Comparison of ENCODE assay signal across 21 cellular contexts in the genomic region with DNA sequence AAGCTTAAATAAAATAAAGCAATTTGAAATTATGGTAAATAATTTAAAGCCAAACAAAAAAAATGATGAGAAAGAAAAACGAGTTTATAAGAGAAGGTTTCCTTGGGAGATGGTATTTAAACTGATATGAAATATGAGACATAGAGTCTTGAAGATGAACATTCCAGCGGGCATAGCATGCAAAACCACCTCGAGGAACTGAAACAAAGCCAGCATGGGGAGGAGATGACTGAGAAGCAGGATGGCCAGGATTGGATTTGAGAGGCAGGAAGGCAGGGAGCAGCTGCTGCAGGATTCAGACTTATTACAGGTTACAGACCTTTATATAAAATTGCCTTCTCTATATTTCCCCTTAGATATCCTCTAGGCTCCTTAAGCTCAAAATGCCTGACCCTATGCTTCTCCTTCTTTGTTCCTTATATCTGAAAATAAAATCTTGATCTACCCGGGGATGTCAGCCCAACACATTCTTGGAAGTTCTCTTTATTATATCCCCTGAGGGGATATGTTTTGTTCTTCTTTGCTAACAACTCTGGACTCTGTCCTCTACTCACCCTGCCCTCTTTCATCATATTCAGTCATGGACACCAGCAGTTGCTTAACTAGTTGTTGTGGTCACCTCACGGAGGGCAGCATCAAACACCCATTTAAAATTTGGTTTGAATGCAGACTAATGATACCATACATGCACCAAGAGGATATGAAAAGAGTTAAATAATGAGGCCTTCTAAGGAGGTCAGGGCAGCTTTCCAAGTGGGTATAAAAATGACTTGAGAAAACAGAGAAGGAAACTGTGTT.
DNase-seq lines count a peak whose midpoint lies in the region; ATAC-seq and TF ChIP-seq lines count a peak whose summit lies in the region.
"Had no signal": no experiment of that assay in that cellular context is flagged by ENCODE, and none has a peak within 500 bp of the region (broad histone marks: within the 10 kb centered on the region; RNA-seq: fewer than 3 reads in every experiment).

No MANE protein-coding gene starts in this region.

- no peak overlapping the region for H3K4me2 ChIP-seq in mammary epithelial cell (ENCODE audit: insufficient read depth, low read depth, low read length)
- H3K4me2 ChIP-seq in PC-3 (ENCODE audit: low read length): no peak overlapping the region

- H3K4me1 Mint-ChIP-seq in MCF 10A (ENCODE audit: insufficient read depth, unreplicated experiment): peaks cover 15% of the 10 kb centered on the region
- peaks cover 4% of the 10 kb centered on the region for H3K4me1 Mint-ChIP-seq in type B pancreatic cell (ENCODE audit: unreplicated experiment)
- H3K4me1 Mint-ChIP-seq: stimulated activated effector memory CD8-positive, alpha-beta T cell treated with anti-CD3 and anti-CD28 coated beads, Interleukin-12 subunit alpha, Interleukin-12 subunit beta, amount 100 ng/mL, for 72 hours had no signal

- BruUV-seq in MCF 10A (replicated peaks; lab: Mats Ljungman, UMichigan): no TSS peak
- BruUV-seq in mammary epithelial cell (replicated peaks; lab: Mats Ljungman, UMichigan): no TSS peak
- no TSS peak for BruUV-seq in PC-3 (replicated peaks; lab: Mats Ljungman, UMichigan)

- H3K9me3 Mint-ChIP-seq in MCF 10A (ENCODE audit: unreplicated experiment) (no peaks in the 10 kb centered on the region), type B pancreatic cell (no peaks in the 10 kb centered on the region)

- H3K27me3 Mint-ChIP-seq in MCF 10A (ENCODE audit: insufficient read depth, unreplicated experiment) (no peaks in the 10 kb centered on the region), type B pancreatic cell (no peaks in the 10 kb centered on the region)
- H3K27me3 Mint-ChIP-seq: CD4-positive, CD25-positive, alpha-beta regulatory T cell had no signal

- H4K20me1 ChIP-seq in mammary epithelial cell (ENCODE audit: insufficient read depth, low read length): no peaks in the 10 kb centered on the region
- H4K20me1 ChIP-seq in PC-3 (ENCODE audit: low read length): no peaks in the 10 kb centered on the region

- H3K4me3 ChIP-seq in mammary epithelial cell (replicated peaks in 1 of 3; ENCODE audit: insufficient read depth in 1 of 3, low read depth in 2 of 3, low read length in 3 of 3) (no peak overlapping the region), PC-3 (ENCODE audit: low read length) (no peak overlapping the region), upper lobe of left lung (no peak overlapping the region)
- H3K4me3 ChIP-seq: HAP-1, lower lobe of right lung, thyroid gland had no signal

- no peaks in the 10 kb centered on the region for H3K36me3 Mint-ChIP-seq in MCF 10A (ENCODE audit: insufficient read depth, unreplicated experiment)
- no peaks in the 10 kb centered on the region for H3K36me3 Mint-ChIP-seq in type B pancreatic cell
- H3K36me3 Mint-ChIP-seq: CD4-positive, CD25-positive, alpha-beta regulatory T cell had no signal

- ATAC-seq in PC-3 (peak; percentile 51), upper lobe of left lung (ENCODE audit: low FRiP score in 2 of 2) (no peak), GM19328 (IDR thresholded peaks at IDR 0.05; ENCODE audit: unreplicated experiment) (no peak)
- ATAC-seq: lower lobe of right lung; stimulated activated effector memory CD8-positive, alpha-beta T cell treated with anti-CD3 and anti-CD28 coated beads, Interleukin-12 subunit alpha, Interleukin-12 subunit beta, amount 100 ng/mL, for 72 hours had no signal

- H3K79me2 ChIP-seq in mammary epithelial cell (ENCODE audit: insufficient read depth, low read length) (no peaks in the 10 kb centered on the region), PC-3 (ENCODE audit: low read length) (no peaks in the 10 kb centered on the region)

- no peaks in the 10 kb centered on the region for H3F3A ChIP-seq in PC-3 (ENCODE audit: low read length, unreplicated experiment)

- no peaks in the 10 kb centered on the region for H3K4me1 ChIP-seq in mammary epithelial cell (ENCODE audit: insufficient read depth, low read length)
- no peaks in the 10 kb centered on the region for H3K4me1 ChIP-seq in PC-3 (ENCODE audit: insufficient read depth, low read length)
- H3K4me1 ChIP-seq in upper lobe of left lung: no peaks in the 10 kb centered on the region
- H3K4me1 ChIP-seq: HAP-1, lower lobe of right lung, thyroid gland had no signal

- H3K4me3 Mint-ChIP-seq in MCF 10A (ENCODE audit: unreplicated experiment) (no peak overlapping the region), type B pancreatic cell (no peak overlapping the region)
- H3K4me3 Mint-ChIP-seq: CD4-positive, CD25-positive, alpha-beta regulatory T cell; stimulated activated effector memory CD8-positive, alpha-beta T cell treated with anti-CD3 and anti-CD28 coated beads, Interleukin-12 subunit alpha, Interleukin-12 subunit beta, amount 100 ng/mL, for 72 hours had no signal

- no peaks in the 10 kb centered on the region for H3K36me3 ChIP-seq in mammary epithelial cell (ENCODE audit: insufficient read depth, low read length)
- H3K36me3 ChIP-seq in PC-3 (ENCODE audit: low read depth, low read length): no peaks in the 10 kb centered on the region
- no peaks in the 10 kb centered on the region for H3K36me3 ChIP-seq in upper lobe of left lung
- H3K36me3 ChIP-seq: HAP-1, lower lobe of right lung, thyroid gland had no signal

- H3K9me2 ChIP-seq in PC-3 (replicated peaks; ENCODE audit: low read length): no peaks in the 10 kb centered on the region

- TF ChIP-seq CTCF in MCF 10A (IDR thresholded peaks at IDR 0.05; ENCODE audit: unreplicated experiment) (no peak), mammary epithelial cell (conservative IDR thresholded peaks at IDR 0.05 in 1 of 2, IDR thresholded peaks at IDR 0.05 in 1 of 2; ENCODE audit: extremely low read depth in 1 of 2, insufficient read depth in 1 of 2, low read depth in 1 of 2, low read length in 2 of 2) (no peak), PC-3 (conservative IDR thresholded peaks at IDR 0.05; ENCODE audit: low read depth, low read length) (no peak), upper lobe of left lung (IDR thresholded peaks at IDR 0.05) (no peak), type B pancreatic cell (conservative IDR thresholded peaks at IDR 0.05) (no peak)

- dilution Hi-C loops in mammary epithelial cell (cut with HindIII; ENCODE audit: low sequenced_read_pairs): no loop called here

- intact Hi-C loops in MCF 10A (cut with micrococcal nuclease): no loop called here
- intact Hi-C loops in mammary epithelial cell (cut with micrococcal nuclease): no loop called here
- intact Hi-C loops in PC-3 (cut with micrococcal nuclease): no loop called here

- H3K27ac Mint-ChIP-seq in MCF 10A (ENCODE audit: low read depth, unreplicated experiment): no peak overlapping the region
- no peak overlapping the region for H3K27ac Mint-ChIP-seq in type B pancreatic cell
- H3K27ac Mint-ChIP-seq: stimulated activated effector memory CD8-positive, alpha-beta T cell treated with anti-CD3 and anti-CD28 coated beads, Interleukin-12 subunit alpha, Interleukin-12 subunit beta, amount 100 ng/mL, for 72 hours had no signal

- POLR2A ChIA-PET in MCF 10A (lab: Yijun Ruan, JAX): interaction anchor here (0.6 kb wide), 1 partner anchor 730 kb away, joined by 4 read pairs; no protein-coding TSS in a partner anchor
- POLR2A ChIA-PET in PC-3 (lab: Charles Lee; ENCODE audit: unreplicated experiment): no interaction called here

- H3K27me3 ChIP-seq in mammary epithelial cell (ENCODE audit: insufficient read depth, low read length): no peaks in the 10 kb centered on the region
- H3K27me3 ChIP-seq in PC-3 (ENCODE audit: low read length): no peaks in the 10 kb centered on the region
- no peaks in the 10 kb centered on the region for H3K27me3 ChIP-seq in upper lobe of left lung
- H3K27me3 ChIP-seq: thyroid gland had no signal

- CTCF ChIA-PET in MCF 10A (lab: Yijun Ruan, JAX) (interaction anchor here (0.8 to 1.1 kb wide), 2 partner anchors 10 to 48 kb away, joined by 3 to 4 read pairs; no protein-coding TSS in a partner anchor), mammary epithelial cell (lab: Charles Lee; ENCODE audit: low non-redundant PET) (no interaction called here), PC-3 (lab: Charles Lee) (no interaction called here)

- no peak overlapping the region for H3K9ac ChIP-seq in mammary epithelial cell (ENCODE audit: insufficient read depth, low read length)
- no peak overlapping the region for H3K9ac ChIP-seq in PC-3 (ENCODE audit: low read length)

- WGBS in mammary epithelial cell (ENCODE audit: low coverage, missing lambda C conversion rate): 13% methylated on average over 5 of the region's 5 CpGs
- 66 to 73% methylated on average over 5 of the region's 5 CpGs for WGBS in upper lobe of left lung, 2 donors

- H2AFZ ChIP-seq in mammary epithelial cell (ENCODE audit: low read depth, low read length): no peak overlapping the region
- H2AFZ ChIP-seq in PC-3 (ENCODE audit: low read length): no peak overlapping the region

- no peak for TF ChIP-seq POLR2A in upper lobe of left lung (IDR thresholded peaks at IDR 0.05)

- H3K27ac ChIP-seq in mammary epithelial cell (ENCODE audit: insufficient read depth, low read depth, low read length): no peak overlapping the region
- no peak overlapping the region for H3K27ac ChIP-seq in PC-3 (ENCODE audit: low read length)
- H3K27ac ChIP-seq in upper lobe of left lung: no peak overlapping the region
- H3K27ac ChIP-seq: lower lobe of right lung, thyroid gland had no signal

- in situ Hi-C loops in mammary epithelial cell (cut with MboI; ENCODE audit: low sequenced_read_pairs in 2 of 2): no loop called here

- H3K9me3 ChIP-seq in mammary epithelial cell (replicated peaks; ENCODE audit: insufficient read depth, low read length) (no peaks in the 10 kb centered on the region), PC-3 (ENCODE audit: low read length) (no peaks in the 10 kb centered on the region), upper lobe of left lung (no peaks in the 10 kb centered on the region)
- H3K9me3 ChIP-seq: HAP-1, lower lobe of right lung, thyroid gland had no signal

- TF ChIP-seq EP300 in upper lobe of left lung (IDR thresholded peaks at IDR 0.05): no peak

- DNase-seq in MCF 10A (ENCODE audit: unreplicated experiment) (peak; percentile 50), mammary epithelial cell (no peak), PC-3 (peak; percentile 40), fibroblast of gingiva (ENCODE audit: low read depth) (peak; percentile 74), upper lobe of left lung (no peak), NCI-H345 (lab: John Stamatoyannopoulos, UW) (no peak), type B pancreatic cell (ENCODE audit: extremely low spot score, unreplicated experiment) (no peak)
- DNase-seq: activated naive CD4-positive, alpha-beta T cell treated with Interleukin-2 at 50 U/mL for 16 hours; activated T-cell treated with anti-CD3 and anti-CD28 coated beads for 4 hours; CD4-positive, CD25-positive, alpha-beta regulatory T cell; cortex of kidney; DND-41; lower lobe of right lung; NCI-H1930; NCI-H524 treated with DMSO at 0.1 percent for 48 hours; posterior cingulate gyrus; stimulated activated CD4-positive, alpha-beta T cell treated with anti-CD3 and anti-CD28 coated beads, Interleukin-12 subunit alpha, Interleukin-12 subunit beta, amount 100 ng/mL, for 4 hours; thyroid gland had no signal

Comparison
In these comparisons a context has a peak if more than half of its experiments do, and no peak if none do; other contexts are left out.
1. DNase-seq: peak in MCF 10A (single experiment), PC-3 (single experiment) and fibroblast of gingiva (single experiment); none in mammary epithelial cell (single experiment), upper lobe of left lung (0 of 2), NCI-H345 (single experiment) and type B pancreatic cell (single experiment).